ENCODE assay signal across 8 cellular contexts in the genomic region with DNA sequence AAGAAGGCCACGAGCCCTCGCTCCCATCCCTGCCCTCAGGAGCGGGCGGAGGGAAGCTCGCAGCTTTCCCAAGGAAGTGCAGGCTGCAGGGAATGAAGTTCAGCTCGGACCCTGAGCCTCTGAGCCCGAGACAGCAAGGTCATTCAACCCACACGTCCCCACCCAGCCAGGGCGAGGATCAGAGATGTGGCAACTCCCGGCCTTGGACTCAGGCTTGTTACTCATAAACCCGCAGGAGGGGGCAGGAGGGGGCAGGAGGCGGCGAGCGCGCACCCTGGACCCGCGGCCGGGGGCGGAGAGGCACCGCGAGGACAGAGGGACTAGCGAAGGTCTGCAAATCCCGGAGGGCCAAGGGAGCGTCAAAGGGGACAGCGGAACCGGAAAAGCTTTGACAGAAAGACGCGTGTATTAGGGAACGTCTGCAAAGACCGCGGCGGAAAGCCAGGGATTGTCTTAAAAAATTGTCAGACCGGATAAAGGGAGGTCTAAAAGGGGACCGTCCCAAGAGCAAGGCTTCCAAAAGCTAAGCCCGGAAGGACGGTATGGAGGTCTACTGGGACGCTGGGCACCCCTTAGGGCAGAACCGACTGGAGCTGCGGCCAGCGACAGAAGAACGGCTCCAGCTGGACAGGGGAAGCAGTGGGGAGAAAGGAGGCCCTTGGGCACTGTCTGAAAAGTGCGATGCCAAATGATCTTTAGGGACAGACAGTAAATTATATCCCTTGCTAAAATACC. TPM values are rescaled to one million over a fixed set of nuclear protein-coding genes. Genes with fewer than 3 reads are reported as not detected.
DNase-seq lines count a peak whose midpoint lies in the region; ATAC-seq and TF ChIP-seq lines count a peak whose summit lies in the region.

No MANE protein-coding gene starts in this region.

- H3K4me1 ChIP-seq in BLaER1 (peaks cover 36% of the 10 kb centered on the region), lung (ENCODE audit: control insufficient read depth in 2 of 2, insufficient read depth in 2 of 2, low read length in 2 of 2) (peaks cover 5 to 7% of the 10 kb centered on the region in 2 donors)

- TF ChIP-seq CTCF in lung (IDR thresholded peaks at IDR 0.05; ENCODE audit: control extremely low read depth, extremely low read depth), result no peak

- H3K36me3 Mint-ChIP-seq in activated CD4-positive, alpha-beta memory T cell treated with anti-CD3 and anti-CD28 coated beads, Interleukin-2, amount 10 ng/mL, durations not matched to agents 7 days and 5 days (ENCODE audit: low read depth), result peaks cover 34% of the 10 kb centered on the region

- H3K4me3 ChIP-seq in BLaER1, result peak overlapping the region; percentile 75
- peak overlapping the region; percentile 55 for H3K4me3 ChIP-seq in lung

- H3K9me3 Mint-ChIP-seq in activated CD4-positive, alpha-beta memory T cell treated with anti-CD3 and anti-CD28 coated beads, Interleukin-2, amount 10 ng/mL, durations not matched to agents 7 days and 5 days, result no peaks in the 10 kb centered on the region

- H3K36me3 ChIP-seq in BLaER1 (peaks cover 29% of the 10 kb centered on the region), lung (ENCODE audit: control insufficient read depth in 2 of 2, insufficient read depth in 2 of 2, low read length in 2 of 2) (peaks cover 7 to 14% of the 10 kb centered on the region in 2 donors)

- H3K27ac ChIP-seq in BLaER1, result peak overlapping the region; percentile 95
- H3K27ac ChIP-seq in lung (ENCODE audit: low read depth in 1 of 2, low read length in 1 of 2), result peak overlapping the region; percentile 97 to 98

- H3K9ac ChIP-seq in BLaER1, result peak overlapping the region; percentile 87

- H4K20me1 ChIP-seq in BLaER1, result no peaks in the 10 kb centered on the region

- H3K27me3 ChIP-seq in BLaER1, result no peaks in the 10 kb centered on the region
- no peaks in the 10 kb centered on the region for H3K27me3 ChIP-seq in lung (ENCODE audit: control insufficient read depth, insufficient read depth)

- peak; percentile 21 for ATAC-seq in GM19328 (IDR thresholded peaks at IDR 0.05; ENCODE audit: unreplicated experiment)
- ATAC-seq in HG03521 (IDR thresholded peaks at IDR 0.05; ENCODE audit: unreplicated experiment), result peak; percentile 16
- ATAC-seq in lung (ENCODE audit: insufficient read depth, low FRiP score), result peak; percentile 58

- peak overlapping the region; percentile 100 for H3K27ac Mint-ChIP-seq in activated CD4-positive, alpha-beta memory T cell treated with anti-CD3 and anti-CD28 coated beads, Interleukin-2, amount 10 ng/mL, durations not matched to agents 7 days and 5 days

- H3K4me3 Mint-ChIP-seq in activated CD4-positive, alpha-beta memory T cell treated with anti-CD3 and anti-CD28 coated beads, Interleukin-2, amount 10 ng/mL, durations not matched to agents 7 days and 5 days, result peak overlapping the region; percentile 98

- H3K9me3 ChIP-seq in BLaER1 (no peaks in the 10 kb centered on the region), lung (ENCODE audit: control insufficient read depth in 2 of 2, insufficient read depth in 1 of 2, low read length in 1 of 2) (no peaks in the 10 kb centered on the region)

- H3K27me3 Mint-ChIP-seq in activated CD4-positive, alpha-beta memory T cell treated with anti-CD3 and anti-CD28 coated beads, Interleukin-2, amount 10 ng/mL, durations not matched to agents 7 days and 5 days, result no peaks in the 10 kb centered on the region

- H3K4me2 ChIP-seq in BLaER1, result peak overlapping the region; percentile 100

- CTCF ChIA-PET in activated CD4-positive, alpha-beta memory T cell treated with anti-CD3 and anti-CD28 coated beads, Interleukin-2, amount 10 ng/mL, durations not matched to agents 7 days and 5 days (lab: Charles Lee), result interaction anchor here (0.5 to 4.5 kb wide), 23 partner anchors 12 to 793 kb away, joined by 3 to 39 read pairs (median 7); a partner anchor contains a TSS

- DNase-seq in NCI-H774 (lab: John Stamatoyannopoulos, UW) (peak; percentile 79), ecto neural progenitor cell (ENCODE audit: low spot score) (peak; percentile 88), lung (ENCODE audit: low spot score) (peak; percentile 88)
- peak; percentile 86 for DNase-seq in activated CD4-positive, alpha-beta memory T cell treated with anti-CD3 and anti-CD28 coated beads, Interleukin-2, amount 10 ng/mL, durations not matched to agents 7 days and 5 days
- peak in 2 of 3 experiments; percentile 64 to 78 for DNase-seq in stimulated activated CD4-positive, alpha-beta T cell treated with anti-CD3 and anti-CD28 coated beads, TNF-alpha, amount 100 ng/mL, for 24 hours (ENCODE audit: low read depth in 3 of 3)

- WGBS in lung, 2 donors, result 0% methylated on average over 42 of the region's 42 CpGs

- H3K4me1 Mint-ChIP-seq in activated CD4-positive, alpha-beta memory T cell treated with anti-CD3 and anti-CD28 coated beads, Interleukin-2, amount 10 ng/mL, durations not matched to agents 7 days and 5 days, result peaks cover 48% of the 10 kb centered on the region

- POLR2A ChIA-PET in activated CD4-positive, alpha-beta memory T cell treated with anti-CD3 and anti-CD28 coated beads, Interleukin-2, amount 10 ng/mL, durations not matched to agents 7 days and 5 days (lab: Charles Lee), result interaction anchor here (0.8 to 12.4 kb wide), 44 partner anchors 9 to 323 kb away, joined by 3 to 448 read pairs (median 6); a partner anchor contains a TSS

RNA-seq across cellular contexts. Expression of a gene that starts 0.6 kb away (rescaled TPM):
- total RNA-seq in activated CD4-positive, alpha-beta memory T cell treated with anti-CD3 and anti-CD28 coated beads, Interleukin-2, amount 10 ng/mL, durations not matched to agents 7 days and 5 days, result 10 to 100 TPM; 94.1 to 98.2 TPM
- 100 to 1,000 TPM in 1 of 2 donors, 10 to 100 TPM in 1; 68.9 to 153 TPM for total RNA-seq in lung
- polyA plus RNA-seq in lung, result 10 to 100 TPM; 26.4 to 59.4 TPM

RNA-seq across cellular contexts. Expression of a gene that starts 0.8 kb away (rescaled TPM):
- 1 to 10 TPM; 2.1 to 2.4 TPM for total RNA-seq in activated CD4-positive, alpha-beta memory T cell treated with anti-CD3 and anti-CD28 coated beads, Interleukin-2, amount 10 ng/mL, durations not matched to agents 7 days and 5 days
- total RNA-seq in lung, result 1 to 10 TPM; 3.6 to 5.4 TPM
- polyA plus RNA-seq in lung, result 1 to 10 TPM; 2.7 TPM

RNA-seq across cellular contexts. Expression of a gene that starts 16.5 kb away (rescaled TPM):
- total RNA-seq in activated CD4-positive, alpha-beta memory T cell treated with anti-CD3 and anti-CD28 coated beads, Interleukin-2, amount 10 ng/mL, durations not matched to agents 7 days and 5 days, result 1 to 10 TPM; 1.3 to 1.4 TPM
- total RNA-seq in lung, result under 1 TPM; 0.48 to 0.83 TPM
- 1 to 10 TPM in 1 of 2 donors, under 1 TPM in 1; 0.93 to 1.4 TPM for polyA plus RNA-seq in lung

RNA-seq across cellular contexts. Expression of a gene that starts 19.9 kb away (rescaled TPM):
- total RNA-seq in activated CD4-positive, alpha-beta memory T cell treated with anti-CD3 and anti-CD28 coated beads, Interleukin-2, amount 10 ng/mL, durations not matched to agents 7 days and 5 days, result 10 to 100 TPM; 88.5 to 90.6 TPM
- total RNA-seq in lung, result 10 to 100 TPM in 1 of 2 donors, 1 to 10 TPM in 1; 8.9 to 91.7 TPM
- 10 to 100 TPM; 35.2 to 41.2 TPM for polyA plus RNA-seq in lung

RNA-seq across cellular contexts. Expression of a gene that starts 22.0 kb away (rescaled TPM):
- total RNA-seq in activated CD4-positive, alpha-beta memory T cell treated with anti-CD3 and anti-CD28 coated beads, Interleukin-2, amount 10 ng/mL, durations not matched to agents 7 days and 5 days, result 100 to 1,000 TPM; 391 to 397 TPM
- 100 to 1,000 TPM; 125 to 192 TPM for total RNA-seq in lung
- polyA plus RNA-seq in lung, result 100 to 1,000 TPM; 286 to 311 TPM

Comparison
In these comparisons a context has a peak if more than half of its experiments do, and no peak if none do; other contexts are left out.
1. Peak in every context shown above with its lines: DNase-seq, ATAC-seq, H3K4me3 ChIP-seq and H3K27ac ChIP-seq.